In the genomic region with DNA sequence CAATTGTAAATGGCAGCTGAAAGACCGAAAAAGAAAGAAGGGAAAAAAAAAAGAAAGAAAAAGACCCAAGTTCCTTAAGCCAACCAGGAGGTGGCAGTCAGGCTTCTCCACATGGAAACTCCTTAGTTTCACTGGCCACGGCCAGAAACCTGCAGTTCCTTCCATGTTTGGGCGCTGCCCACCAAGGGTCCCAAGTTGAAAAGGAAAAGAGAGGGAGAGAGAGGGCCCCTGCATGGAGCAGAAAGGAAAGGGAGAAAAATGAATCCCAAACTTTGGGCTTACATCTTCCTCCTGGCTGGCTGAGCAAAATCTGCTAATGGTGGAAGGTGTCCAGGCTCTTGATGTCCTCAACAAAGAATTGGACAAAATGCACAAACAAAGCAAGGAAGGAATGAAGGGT, we compare ENCODE assay signal across 10 cellular contexts. TPM values are rescaled to one million over a fixed set of nuclear protein-coding genes. Genes with fewer than 3 reads are reported as not detected.
A peak's percentile ranks its signal among the peaks of the same experiment; 100 is the strongest.
DNase-seq lines count a peak whose midpoint lies in the region; ATAC-seq, FAIRE-seq and TF ChIP-seq lines count a peak whose summit lies in the region.
"Had no signal": no experiment of that assay in that cellular context is flagged by ENCODE, and none has a peak within 500 bp of the region (broad histone marks: within the 10 kb centered on the region; RNA-seq: fewer than 3 reads in every experiment).

No MANE protein-coding gene starts in this region.

- no peaks in the 10 kb centered on the region for H3K27me3 ChIP-seq in cardiac muscle cell

- no peak overlapping the region for H3K27ac ChIP-seq in cardiac muscle cell

- no peak for FAIRE-seq in GM12892 (lab: Jason Lieb, UNC)

- no peak for TF ChIP-seq POLR2A in GM12892 (IDR thresholded peaks at IDR 0.05; ENCODE audit: low read depth, low read length)

- ATAC-seq in Right ventricle myocardium inferior (no peak), GM18907 (IDR thresholded peaks at IDR 0.05; ENCODE audit: unreplicated experiment) (no peak), HG02678 (IDR thresholded peaks at IDR 0.05; ENCODE audit: unreplicated experiment) (no peak)

- H3K4me3 ChIP-seq in cardiac muscle cell = no peak overlapping the region
- H3K4me3 ChIP-seq in fibroblast of the aortic adventitia (ENCODE audit: low read depth, low read length) = no peak overlapping the region

- no peaks in the 10 kb centered on the region for H3K36me3 ChIP-seq in cardiac muscle cell

- peak; percentile 37 for TF ChIP-seq CTCF in cardiac muscle cell (IDR thresholded peaks at IDR 0.05; ENCODE audit: low read depth, low read length)
- TF ChIP-seq CTCF in fibroblast of the aortic adventitia (IDR thresholded peaks at IDR 0.05; ENCODE audit: insufficient read depth, low read length) = peak; percentile 41

- DNase-seq in cardiac muscle cell (ENCODE audit: low read depth in 1 of 2, low spot score in 1 of 2) (peak in 1 of 2 donors; percentile 33), Right ventricle myocardium inferior (ENCODE audit: missing footprints) (no peak), SK-MEL-5 (ENCODE audit: low read depth, low spot score) (peak; percentile 84), fibroblast of the aortic adventitia (ENCODE audit: low read depth) (peak; percentile 29), RPMI8226 (no peak), GM12892 (ENCODE audit: insufficient read length) (no peak)
- DNase-seq: amygdala; CD4-positive, alpha-beta T cell had no signal

- in situ Hi-C loops in SK-MEL-5 (cut with HindIII; ENCODE audit: low pct_unique_long_range_greater_than_20kb, low sequenced_read_pairs) = no loop called here

- intact Hi-C loops in Right ventricle myocardium inferior (cut with DNase I) = no loop called here

- H3K4me1 ChIP-seq in cardiac muscle cell (ENCODE audit: low read depth) = no peaks in the 10 kb centered on the region

- no peaks in the 10 kb centered on the region for H3K9me3 ChIP-seq in cardiac muscle cell (ENCODE audit: low read depth)

RNA-seq across cellular contexts. Expression of a gene that starts 31.8 kb away (rescaled TPM):
- 0.21 and 0.46 TPM in 2 replicates for total RNA-seq in cardiac muscle cell
- 0.50 TPM in 1 of 2 replicates, not detected in the other for polyA plus RNA-seq in cardiac muscle cell
- not detected for total RNA-seq in Right ventricle myocardium inferior
- total RNA-seq in SK-MEL-5 (2014; rRNA removed; shearing (Covaris generic)) = 3.8 and 4.1 TPM in 2 replicates
- polyA plus RNA-seq in SK-MEL-5 (2015; cell fraction: cytosol; rRNA removed) = 1.1 and 1.2 TPM in 2 replicates
- polyA plus RNA-seq in SK-MEL-5 (2015; cell fraction: nucleus; rRNA removed) = 7.7 and 12.4 TPM in 2 replicates
- 0.54 TPM in 1 of 2 replicates, not detected in the other for total RNA-seq in fibroblast of the aortic adventitia (ENCODE audit: low replicate concordance)
- polyA plus RNA-seq in GM12892 (2012; ENCODE audit: missing spikeins) = 0.13 TPM
- total RNA-seq: CD4-positive, alpha-beta T cell had no signal

RNA-seq across cellular contexts. Expression of a gene that starts 50.4 kb away (rescaled TPM):
- total RNA-seq in cardiac muscle cell = 13.6 and 26.5 TPM in 2 replicates
- 28.3 and 35.5 TPM in 2 replicates for polyA plus RNA-seq in cardiac muscle cell
- 20.9 TPM for total RNA-seq in Right ventricle myocardium inferior
- total RNA-seq in SK-MEL-5 (2014; rRNA removed; shearing (Covaris generic)) = 140 and 162 TPM in 2 replicates
- polyA plus RNA-seq in SK-MEL-5 (2015; cell fraction: cytosol; rRNA removed) = 332 and 400 TPM in 2 replicates
- 1,097 and 1,145 TPM in 2 replicates for polyA plus RNA-seq in SK-MEL-5 (2015; cell fraction: nucleus; rRNA removed)
- 3.5 and 12.4 TPM in 2 replicates for total RNA-seq in fibroblast of the aortic adventitia (ENCODE audit: low replicate concordance)
- 4.6 TPM for polyA plus RNA-seq in GM12892 (2012; ENCODE audit: missing spikeins)

Comparison
In these comparisons a context has a peak if more than half of its experiments do, and no peak if none do; other contexts are left out.
1. DNase-seq: peak in SK-MEL-5 (single experiment) and fibroblast of the aortic adventitia (single experiment); none in Right ventricle myocardium inferior (single experiment), RPMI8226 (single experiment) and GM12892 (single experiment).